ENCODE assay signal across 20 cellular contexts in the genomic region with DNA sequence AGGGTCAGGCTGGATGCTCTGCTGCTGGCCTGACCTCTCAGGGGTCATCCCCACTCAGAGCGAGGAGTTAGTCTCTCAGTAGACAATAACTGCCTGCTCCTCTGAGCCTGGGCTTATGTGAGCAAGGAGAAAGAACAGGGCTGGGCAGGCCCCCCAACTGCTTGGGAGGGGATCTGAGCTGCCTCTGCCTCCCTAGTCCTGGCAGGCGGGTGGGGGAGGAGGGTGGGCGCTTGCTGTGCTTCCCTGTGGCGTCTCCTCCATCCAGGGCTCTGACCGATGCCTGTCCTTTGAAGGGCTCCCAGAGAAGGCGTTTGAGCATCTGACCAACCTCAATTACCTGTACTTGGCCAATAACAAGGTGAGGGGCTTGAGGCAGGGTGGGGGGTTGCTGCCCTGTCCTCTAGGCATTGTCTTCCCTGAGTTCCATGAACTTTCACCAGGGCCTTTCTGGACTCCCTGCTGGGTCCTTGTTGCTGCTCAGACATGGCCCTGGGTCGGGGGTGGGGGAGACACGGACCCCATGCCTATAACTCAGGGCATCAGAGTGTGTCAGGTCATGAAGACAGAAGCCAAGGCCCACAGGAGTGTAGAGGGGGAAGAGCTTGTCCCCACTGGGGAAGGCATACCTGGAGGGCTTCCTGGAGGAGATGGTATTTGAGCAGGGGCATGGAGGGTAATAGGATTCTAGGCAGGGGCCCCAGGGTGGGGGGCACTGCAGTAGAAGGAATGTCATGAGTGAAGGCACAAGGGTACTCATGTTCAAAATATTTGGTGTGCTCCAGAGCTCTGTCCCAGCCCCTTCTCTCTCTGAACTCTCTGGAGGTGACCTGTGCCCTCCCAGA. TPM values are rescaled to one million over a fixed set of nuclear protein-coding genes. Genes with fewer than 3 reads are reported as not detected.
A peak's percentile ranks its signal among the peaks of the same experiment; 100 is the strongest.
DNase-seq lines count a peak whose midpoint lies in the region; ATAC-seq and TF ChIP-seq lines count a peak whose summit lies in the region.
"Had no signal": no experiment of that assay in that cellular context is flagged by ENCODE, and none has a peak within 500 bp of the region (broad histone marks: within the 10 kb centered on the region; RNA-seq: fewer than 3 reads in every experiment).

No MANE protein-coding gene starts in this region.

- no peaks in the 10 kb centered on the region for H3K9me3 ChIP-seq in tibial nerve
- H3K9me3 ChIP-seq: BLaER1 treated with 17β-estradiol and CSF1 and Interleukin-3, amounts not matched to agents 10 nM and 100 nM; thoracic aorta had no signal

- H3K4me3 ChIP-seq in tibial nerve, result no peak overlapping the region
- H3K4me3 ChIP-seq: BLaER1 treated with 17β-estradiol and CSF1 and Interleukin-3, amounts not matched to agents 10 nM and 100 nM; thoracic aorta had no signal

- no peaks in the 10 kb centered on the region for H3K9me3 Mint-ChIP-seq in activated CD4-positive, alpha-beta T cell treated with anti-CD3 and anti-CD28 coated beads, Interleukin-2, amount 10 ng/mL, durations not matched to agents 24 days and 14 days
- H3K9me3 Mint-ChIP-seq in neural crest cell, result no peaks in the 10 kb centered on the region
- H3K9me3 Mint-ChIP-seq: activated naive CD4-positive, alpha-beta T cell treated with anti-CD3 and anti-CD28 coated beads, Interleukin-2, amount 50 U/mL, for 24 hours had no signal

- DNase-seq in activated CD4-positive, alpha-beta T cell treated with anti-CD3 and anti-CD28 coated beads for 1 hour, result peak; percentile 3
- DNase-seq in activated CD4-positive, alpha-beta T cell treated with anti-CD3 and anti-CD28 coated beads, Interleukin-2, amount 10 ng/mL, durations not matched to agents 24 days and 14 days, result no peak
- peak; percentile 51 for DNase-seq in Right ventricle myocardium inferior (ENCODE audit: missing footprints)
- no peak for DNase-seq in neural crest cell (ENCODE audit: low read depth, low spot score)
- peak in 1 of 2 donors; percentile 8 for DNase-seq in tibial nerve (ENCODE audit: low spot score in 2 of 2)
- DNase-seq in COR-L47 (lab: John Stamatoyannopoulos, UW), result no peak
- no peak for DNase-seq in NCI-H2196 (lab: John Stamatoyannopoulos, UW; ENCODE audit: unreplicated experiment)
- no peak for DNase-seq in NCI-H2196 treated with DMSO at 0.1 percent for 48 hours (lab: John Stamatoyannopoulos, UW; ENCODE audit: unreplicated experiment)
- DNase-seq: activated CD4-positive, alpha-beta T cell treated with anti-CD3 and anti-CD28 coated beads for 48 hours; foreskin keratinocyte; Karpas-422; NCI-H1105; NCI-H2107; NCI-H748 treated with DMSO at 0.1 percent for 48 hours; stimulated activated CD4-positive, alpha-beta T cell treated with anti-CD3 and anti-CD28 coated beads, Interleukin-12 subunit alpha, Interleukin-12 subunit beta, amount 100 ng/mL, for 4 hours; T-helper 9 cell had no signal

- peaks cover 0 to 27% (median 0%) of the 10 kb centered on the region in 4 donors for H3K4me1 ChIP-seq in tibial nerve
- H3K4me1 ChIP-seq: BLaER1 treated with 17β-estradiol and CSF1 and Interleukin-3, amounts not matched to agents 10 nM and 100 nM; foreskin keratinocyte; parathyroid adenoma had no signal

- TF ChIP-seq EP300 in tibial nerve (IDR thresholded peaks at IDR 0.05), result no peak

- peak overlapping the region; percentile 37 to 86 (median 70) for H3K27ac ChIP-seq in tibial nerve
- H3K27ac ChIP-seq: BLaER1 treated with 17β-estradiol and CSF1 and Interleukin-3, amounts not matched to agents 10 nM and 100 nM; foreskin keratinocyte; parathyroid adenoma; thoracic aorta had no signal

- no peak overlapping the region for H3K4me3 Mint-ChIP-seq in activated CD4-positive, alpha-beta T cell treated with anti-CD3 and anti-CD28 coated beads, Interleukin-2, amount 10 ng/mL, durations not matched to agents 24 days and 14 days
- no peak overlapping the region for H3K4me3 Mint-ChIP-seq in neural crest cell
- H3K4me3 Mint-ChIP-seq: activated naive CD4-positive, alpha-beta T cell treated with anti-CD3 and anti-CD28 coated beads, Interleukin-2, amount 50 U/mL, for 24 hours had no signal

- H3K36me3 Mint-ChIP-seq in activated CD4-positive, alpha-beta T cell treated with anti-CD3 and anti-CD28 coated beads, Interleukin-2, amount 10 ng/mL, durations not matched to agents 24 days and 14 days (ENCODE audit: low read depth), result no peaks in the 10 kb centered on the region
- no peaks in the 10 kb centered on the region for H3K36me3 Mint-ChIP-seq in neural crest cell (ENCODE audit: low read depth)
- H3K36me3 Mint-ChIP-seq: activated naive CD4-positive, alpha-beta T cell treated with anti-CD3 and anti-CD28 coated beads, Interleukin-2, amount 50 U/mL, for 24 hours had no signal

- TF ChIP-seq POLR2A in tibial nerve (IDR thresholded peaks at IDR 0.05), result no peak

- H3K27me3 ChIP-seq in tibial nerve, result no peaks in the 10 kb centered on the region
- H3K27me3 ChIP-seq: BLaER1 treated with 17β-estradiol and CSF1 and Interleukin-3, amounts not matched to agents 10 nM and 100 nM; foreskin keratinocyte had no signal

- intact Hi-C loops in activated CD4-positive, alpha-beta T cell treated with anti-CD3 and anti-CD28 coated beads, Interleukin-2, amount 10 ng/mL, durations not matched to agents 24 days and 14 days (cut with micrococcal nuclease), result no loop called here
- intact Hi-C loops in Right ventricle myocardium inferior (cut with DNase I), result no loop called here

- no peak overlapping the region for H3K27ac Mint-ChIP-seq in activated CD4-positive, alpha-beta T cell treated with anti-CD3 and anti-CD28 coated beads, Interleukin-2, amount 10 ng/mL, durations not matched to agents 24 days and 14 days
- H3K27ac Mint-ChIP-seq in neural crest cell (ENCODE audit: unreplicated experiment), result peak overlapping the region; percentile 35

- ATAC-seq in Right ventricle myocardium inferior, result no peak
- ATAC-seq: foreskin keratinocyte had no signal

- H3K36me3 ChIP-seq in tibial nerve, result peaks cover 0 to 52% (median 0%) of the 10 kb centered on the region in 3 donors
- H3K36me3 ChIP-seq: BLaER1 treated with 17β-estradiol and CSF1 and Interleukin-3, amounts not matched to agents 10 nM and 100 nM; thoracic aorta had no signal

- no peaks in the 10 kb centered on the region for H3K4me1 Mint-ChIP-seq in activated CD4-positive, alpha-beta T cell treated with anti-CD3 and anti-CD28 coated beads, Interleukin-2, amount 10 ng/mL, durations not matched to agents 24 days and 14 days
- peaks cover 9% of the 10 kb centered on the region for H3K4me1 Mint-ChIP-seq in neural crest cell
- H3K4me1 Mint-ChIP-seq: activated naive CD4-positive, alpha-beta T cell treated with anti-CD3 and anti-CD28 coated beads, Interleukin-2, amount 50 U/mL, for 24 hours had no signal

- no peak for TF ChIP-seq CTCF in neural crest cell (conservative IDR thresholded peaks at IDR 0.05)
- no peak for TF ChIP-seq CTCF in tibial nerve (IDR thresholded peaks at IDR 0.05)

- WGBS in tibial nerve, 2 donors, result 71 to 75% methylated on average over 7 of the region's 8 CpGs

- no peaks in the 10 kb centered on the region for H3K27me3 Mint-ChIP-seq in activated CD4-positive, alpha-beta T cell treated with anti-CD3 and anti-CD28 coated beads, Interleukin-2, amount 10 ng/mL, durations not matched to agents 24 days and 14 days
- H3K27me3 Mint-ChIP-seq in neural crest cell (ENCODE audit: low read depth), result no peaks in the 10 kb centered on the region
- H3K27me3 Mint-ChIP-seq: activated naive CD4-positive, alpha-beta T cell treated with anti-CD3 and anti-CD28 coated beads, Interleukin-2, amount 50 U/mL, for 24 hours had no signal

RNA-seq across cellular contexts. Expression of a gene that starts 12.5 kb away (rescaled TPM):
- not detected in 2 replicates for total RNA-seq in activated CD4-positive, alpha-beta T cell treated with anti-CD3 and anti-CD28 coated beads, Interleukin-2, amount 10 ng/mL, durations not matched to agents 24 days and 14 days
- total RNA-seq in Right ventricle myocardium inferior (35.3 TPM), neural crest cell (0.43 and 0.65 TPM in 2 replicates), tibial nerve (1,000 to 10,000 TPM in 1 of 4 donors, 100 to 1,000 TPM in 3; 209 to 1,182 (median 700) TPM)
- total RNA-seq: foreskin keratinocyte had no signal

Comparison
In these comparisons a context has a peak if more than half of its experiments do, and no peak if none do; other contexts are left out.
1. DNase-seq: peak in activated CD4-positive, alpha-beta T cell treated with anti-CD3 and anti-CD28 coated beads for 1 hour (single experiment) and Right ventricle myocardium inferior (single experiment); none in activated CD4-positive, alpha-beta T cell treated with anti-CD3 and anti-CD28 coated beads, Interleukin-2, amount 10 ng/mL, durations not matched to agents 24 days and 14 days (single experiment), neural crest cell (single experiment), COR-L47 (single experiment), NCI-H2196 (single experiment) and NCI-H2196 treated with DMSO at 0.1 percent for 48 hours (single experiment).
2. RNA of a gene that starts 12.5 kb away (total RNA-seq): 209 to 1,182 TPM in tibial nerve and 35.3 TPM in Right ventricle myocardium inferior (single experiment); 0.43 to 0.65 TPM in neural crest cell and not detected in activated CD4-positive, alpha-beta T cell treated with anti-CD3 and anti-CD28 coated beads, Interleukin-2, amount 10 ng/mL, durations not matched to agents 24 days and 14 days; every median in the first group is over 10 times any median in the second.